ENCODE assay signal across 1 cellular context in genomic region chr15:59304807-59305206, GRCh38.
TF ChIP-seq lines count a peak whose summit lies in the region.

No MANE protein-coding gene starts in this region.

TF ChIP-seq in SK-N-SH, 30 proteins besides CTCF, POLR2A, EP300 and RAD21 (continued from another document):
- no peak for TF ChIP-seq CHD2 (IDR thresholded peaks at IDR 0.05; ENCODE audit: low read length, partially characterized antibody)
- no peak for TF ChIP-seq FOXM1 (IDR thresholded peaks at IDR 0.05; ENCODE audit: low read depth)
- no peak for TF ChIP-seq PBX3 (IDR thresholded peaks at IDR 0.05)
- no peak for TF ChIP-seq FOXJ3 (CRISPR knock-in tag; IDR thresholded peaks at IDR 0.05)
- TF ChIP-seq ZBTB33 (IDR thresholded peaks at IDR 0.05; ENCODE audit: borderline replicate concordance, low read depth), result no peak
- no peak for TF ChIP-seq REST (IDR thresholded peaks at IDR 0.05; ENCODE audit: low read depth, low read length)
- no peak for TF ChIP-seq RFX5 (IDR thresholded peaks at IDR 0.05; ENCODE audit: low read length)
- no peak for TF ChIP-seq ELF1 (IDR thresholded peaks at IDR 0.05)
